In the genomic region with DNA sequence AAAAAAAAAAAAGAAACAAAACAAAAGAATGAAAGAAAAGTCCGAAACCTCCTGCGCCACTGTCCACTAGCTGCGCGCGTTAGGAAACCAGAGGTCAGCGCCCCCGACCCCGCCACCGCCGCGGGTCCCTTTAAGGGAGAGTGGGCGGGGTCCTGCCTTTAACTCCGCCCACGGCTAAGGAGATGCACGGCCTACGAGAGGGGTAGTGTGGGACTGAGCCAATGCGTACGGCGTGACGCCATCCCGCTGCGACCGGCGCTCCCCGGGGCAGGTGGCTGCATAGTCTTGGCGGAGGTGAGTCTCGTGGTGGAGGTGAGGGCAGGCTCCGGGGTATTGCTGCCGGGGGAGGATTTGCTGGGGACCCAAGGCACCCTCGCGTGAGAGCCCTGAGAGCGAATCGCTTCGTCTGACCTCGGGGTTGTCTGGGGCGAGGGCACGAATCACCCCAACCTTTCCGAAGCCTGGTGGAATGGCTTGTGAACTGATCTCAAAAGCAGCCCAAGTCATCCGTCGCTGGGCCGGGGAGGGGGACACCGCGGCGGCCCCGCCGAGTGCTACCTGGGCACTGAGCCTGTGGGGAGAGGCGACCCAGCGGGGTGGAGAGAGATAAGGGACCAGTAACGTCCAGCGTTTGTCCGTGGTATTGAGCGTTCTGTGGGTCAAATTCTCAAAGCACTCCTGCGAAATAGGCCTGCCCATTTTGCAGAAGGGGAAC, we compare ENCODE assay signal across 1 cellular context.
TF ChIP-seq lines count a peak whose summit lies in the region.

A gene (plus strand): TSS at position 241 of the 715 bp plus-strand sequence. CDS start 1,319 bp downstream, outside the sequence.

TF ChIP-seq in HepG2, 621 proteins besides CTCF, POLR2A, EP300 and RAD21 (continued from another document and continues in another):
- TF ChIP-seq, protein P1, sequence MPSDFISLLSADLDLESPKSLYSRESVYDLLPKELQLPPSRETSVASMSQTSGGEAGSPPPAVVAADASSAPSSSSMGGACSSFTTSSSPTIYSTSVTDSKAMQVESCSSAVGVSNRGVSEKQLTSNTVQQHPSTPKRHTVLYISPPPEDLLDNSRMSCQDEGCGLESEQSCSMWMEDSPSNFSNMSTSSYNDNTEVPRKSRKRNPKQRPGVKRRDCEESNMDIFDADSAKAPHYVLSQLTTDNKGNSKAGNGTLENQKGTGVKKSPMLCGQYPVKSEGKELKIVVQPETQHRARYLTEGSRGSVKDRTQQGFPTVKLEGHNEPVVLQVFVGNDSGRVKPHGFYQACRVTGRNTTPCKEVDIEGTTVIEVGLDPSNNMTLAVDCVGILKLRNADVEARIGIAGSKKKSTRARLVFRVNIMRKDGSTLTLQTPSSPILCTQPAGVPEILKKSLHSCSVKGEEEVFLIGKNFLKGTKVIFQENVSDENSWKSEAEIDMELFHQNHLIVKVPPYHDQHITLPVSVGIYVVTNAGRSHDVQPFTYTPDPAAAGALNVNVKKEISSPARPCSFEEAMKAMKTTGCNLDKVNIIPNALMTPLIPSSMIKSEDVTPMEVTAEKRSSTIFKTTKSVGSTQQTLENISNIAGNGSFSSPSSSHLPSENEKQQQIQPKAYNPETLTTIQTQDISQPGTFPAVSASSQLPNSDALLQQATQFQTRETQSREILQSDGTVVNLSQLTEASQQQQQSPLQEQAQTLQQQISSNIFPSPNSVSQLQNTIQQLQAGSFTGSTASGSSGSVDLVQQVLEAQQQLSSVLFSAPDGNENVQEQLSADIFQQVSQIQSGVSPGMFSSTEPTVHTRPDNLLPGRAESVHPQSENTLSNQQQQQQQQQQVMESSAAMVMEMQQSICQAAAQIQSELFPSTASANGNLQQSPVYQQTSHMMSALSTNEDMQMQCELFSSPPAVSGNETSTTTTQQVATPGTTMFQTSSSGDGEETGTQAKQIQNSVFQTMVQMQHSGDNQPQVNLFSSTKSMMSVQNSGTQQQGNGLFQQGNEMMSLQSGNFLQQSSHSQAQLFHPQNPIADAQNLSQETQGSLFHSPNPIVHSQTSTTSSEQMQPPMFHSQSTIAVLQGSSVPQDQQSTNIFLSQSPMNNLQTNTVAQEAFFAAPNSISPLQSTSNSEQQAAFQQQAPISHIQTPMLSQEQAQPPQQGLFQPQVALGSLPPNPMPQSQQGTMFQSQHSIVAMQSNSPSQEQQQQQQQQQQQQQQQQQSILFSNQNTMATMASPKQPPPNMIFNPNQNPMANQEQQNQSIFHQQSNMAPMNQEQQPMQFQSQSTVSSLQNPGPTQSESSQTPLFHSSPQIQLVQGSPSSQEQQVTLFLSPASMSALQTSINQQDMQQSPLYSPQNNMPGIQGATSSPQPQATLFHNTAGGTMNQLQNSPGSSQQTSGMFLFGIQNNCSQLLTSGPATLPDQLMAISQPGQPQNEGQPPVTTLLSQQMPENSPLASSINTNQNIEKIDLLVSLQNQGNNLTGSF (CRISPR knock-in tag; IDR thresholded peaks at IDR 0.05), result 0 out of 2 replicates have a peak, but pooled peaks have one; percentile 17
- TF ChIP-seq TP53 (CRISPR knock-in tag; conservative IDR thresholded peaks at IDR 0.05) (no peak), KDM5B (CRISPR knock-in tag; IDR thresholded peaks at IDR 0.05; ENCODE audit: borderline replicate concordance) (peak; percentile 86), KAT7 (CRISPR knock-in tag; IDR thresholded peaks at IDR 0.05; ENCODE audit: borderline replicate concordance) (peak; percentile 83), ZNF274 (CRISPR knock-in tag; IDR thresholded peaks at IDR 0.05) (peak; percentile 81), HHEX (CRISPR knock-in tag; IDR thresholded peaks at IDR 0.05) (no peak), HNF4A (CRISPR knock-in tag; IDR thresholded peaks at IDR 0.05) (no peak), NONO (IDR thresholded peaks at IDR 0.05) (no peak), NONO (CRISPR knock-in tag; conservative IDR thresholded peaks at IDR 0.05) (peak; percentile 64), SP4 (CRISPR knock-in tag; IDR thresholded peaks at IDR 0.05) (peak; percentile 96), POLR2AphosphoS5 (IDR thresholded peaks at IDR 0.05; ENCODE audit: low read depth, low read length) (peak; percentile 90), NPAS2 (CRISPR knock-in tag; IDR thresholded peaks at IDR 0.05; ENCODE audit: borderline replicate concordance) (no peak), RELA (CRISPR knock-in tag; IDR thresholded peaks at IDR 0.05) (0 out of 2 replicates have a peak, but pooled peaks have one; percentile 33), ZNF383 (CRISPR knock-in tag; IDR thresholded peaks at IDR 0.05; ENCODE audit: borderline replicate concordance) (no peak), DNMT1 (CRISPR knock-in tag; IDR thresholded peaks at IDR 0.05) (no peak), ZEB1 (IDR thresholded peaks at IDR 0.05; ENCODE audit: insufficient replicate concordance, low read depth) (peak; percentile 64), ZNF607 (CRISPR knock-in tag; IDR thresholded peaks at IDR 0.05; ENCODE audit: borderline replicate concordance) (peak; percentile 69; the same call in 1 of the 2 replicates), ZNF337 (CRISPR knock-in tag; IDR thresholded peaks at IDR 0.05; ENCODE audit: borderline replicate concordance, low read depth) (no peak), MBNL3 (CRISPR knock-in tag; conservative IDR thresholded peaks at IDR 0.05) (no peak), ZBTB20 (CRISPR knock-in tag; IDR thresholded peaks at IDR 0.05; ENCODE audit: borderline replicate concordance, low read depth) (peak; percentile 36; the same call in 1 of the 2 replicates), CCDC6 (CRISPR knock-in tag; IDR thresholded peaks at IDR 0.05) (peak; percentile 80; the same call in 1 of the 2 replicates)
- TF ChIP-seq, protein P2, sequence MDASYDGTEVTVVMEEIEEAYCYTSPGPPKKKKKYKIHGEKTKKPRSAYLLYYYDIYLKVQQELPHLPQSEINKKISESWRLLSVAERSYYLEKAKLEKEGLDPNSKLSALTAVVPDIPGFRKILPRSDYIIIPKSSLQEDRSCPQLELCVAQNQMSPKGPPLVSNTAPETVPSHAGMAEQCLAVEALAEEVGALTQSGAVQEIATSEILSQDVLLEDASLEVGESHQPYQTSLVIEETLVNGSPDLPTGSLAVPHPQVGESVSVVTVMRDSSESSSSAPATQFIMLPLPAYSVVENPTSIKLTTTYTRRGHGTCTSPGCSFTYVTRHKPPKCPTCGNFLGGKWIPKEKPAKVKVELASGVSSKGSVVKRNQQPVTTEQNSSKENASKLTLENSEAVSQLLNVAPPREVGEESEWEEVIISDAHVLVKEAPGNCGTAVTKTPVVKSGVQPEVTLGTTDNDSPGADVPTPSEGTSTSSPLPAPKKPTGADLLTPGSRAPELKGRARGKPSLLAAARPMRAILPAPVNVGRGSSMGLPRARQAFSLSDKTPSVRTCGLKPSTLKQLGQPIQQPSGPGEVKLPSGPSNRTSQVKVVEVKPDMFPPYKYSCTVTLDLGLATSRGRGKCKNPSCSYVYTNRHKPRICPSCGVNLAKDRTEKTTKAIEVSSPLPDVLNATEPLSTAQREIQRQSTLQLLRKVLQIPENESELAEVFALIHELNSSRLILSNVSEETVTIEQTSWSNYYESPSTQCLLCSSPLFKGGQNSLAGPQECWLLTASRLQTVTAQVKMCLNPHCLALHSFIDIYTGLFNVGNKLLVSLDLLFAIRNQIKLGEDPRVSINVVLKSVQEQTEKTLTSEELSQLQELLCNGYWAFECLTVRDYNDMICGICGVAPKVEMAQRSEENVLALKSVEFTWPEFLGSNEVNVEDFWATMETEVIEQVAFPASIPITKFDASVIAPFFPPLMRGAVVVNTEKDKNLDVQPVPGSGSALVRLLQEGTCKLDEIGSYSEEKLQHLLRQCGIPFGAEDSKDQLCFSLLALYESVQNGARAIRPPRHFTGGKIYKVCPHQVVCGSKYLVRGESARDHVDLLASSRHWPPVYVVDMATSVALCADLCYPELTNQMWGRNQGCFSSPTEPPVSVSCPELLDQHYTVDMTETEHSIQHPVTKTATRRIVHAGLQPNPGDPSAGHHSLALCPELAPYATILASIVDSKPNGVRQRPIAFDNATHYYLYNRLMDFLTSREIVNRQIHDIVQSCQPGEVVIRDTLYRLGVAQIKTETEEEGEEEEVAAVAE (CRISPR knock-in tag; IDR thresholded peaks at IDR 0.05; ENCODE audit: borderline replicate concordance), result peak; percentile 50; the same call in 1 of the 2 replicates
- TF ChIP-seq, protein P3, sequence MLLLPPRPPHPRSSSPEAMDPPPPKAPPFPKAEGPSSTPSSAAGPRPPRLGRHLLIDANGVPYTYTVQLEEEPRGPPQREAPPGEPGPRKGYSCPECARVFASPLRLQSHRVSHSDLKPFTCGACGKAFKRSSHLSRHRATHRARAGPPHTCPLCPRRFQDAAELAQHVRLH (CRISPR knock-in tag; IDR thresholded peaks at IDR 0.05; ENCODE audit: borderline replicate concordance, low read depth), result peak; percentile 89
- TF ChIP-seq, protein P4, sequence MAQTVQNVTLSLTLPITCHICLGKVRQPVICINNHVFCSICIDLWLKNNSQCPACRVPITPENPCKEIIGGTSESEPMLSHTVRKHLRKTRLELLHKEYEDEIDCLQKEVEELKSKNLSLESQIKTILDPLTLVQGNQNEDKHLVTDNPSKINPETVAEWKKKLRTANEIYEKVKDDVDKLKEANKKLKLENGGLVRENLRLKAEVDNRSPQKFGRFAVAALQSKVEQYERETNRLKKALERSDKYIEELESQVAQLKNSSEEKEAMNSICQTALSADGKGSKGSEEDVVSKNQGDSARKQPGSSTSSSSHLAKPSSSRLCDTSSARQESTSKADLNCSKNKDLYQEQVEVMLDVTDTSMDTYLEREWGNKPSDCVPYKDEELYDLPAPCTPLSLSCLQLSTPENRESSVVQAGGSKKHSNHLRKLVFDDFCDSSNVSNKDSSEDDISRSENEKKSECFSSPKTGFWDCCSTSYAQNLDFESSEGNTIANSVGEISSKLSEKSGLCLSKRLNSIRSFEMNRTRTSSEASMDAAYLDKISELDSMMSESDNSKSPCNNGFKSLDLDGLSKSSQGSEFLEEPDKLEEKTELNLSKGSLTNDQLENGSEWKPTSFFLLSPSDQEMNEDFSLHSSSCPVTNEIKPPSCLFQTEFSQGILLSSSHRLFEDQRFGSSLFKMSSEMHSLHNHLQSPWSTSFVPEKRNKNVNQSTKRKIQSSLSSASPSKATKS (CRISPR knock-in tag; IDR thresholded peaks at IDR 0.05), result 0 out of 2 replicates have a peak, but pooled peaks have one; percentile 14
- TF ChIP-seq, protein P5, sequence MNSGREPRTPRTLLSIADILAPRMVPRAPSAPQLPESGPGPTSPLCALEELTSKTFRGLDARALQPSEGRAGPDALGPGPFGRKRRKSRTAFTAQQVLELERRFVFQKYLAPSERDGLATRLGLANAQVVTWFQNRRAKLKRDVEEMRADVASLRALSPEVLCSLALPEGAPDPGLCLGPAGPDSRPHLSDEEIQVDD (CRISPR knock-in tag; IDR thresholded peaks at IDR 0.05; ENCODE audit: borderline replicate concordance), result peak; percentile 54; the same call in 1 of the 2 replicates
- TF ChIP-seq, protein P6, sequence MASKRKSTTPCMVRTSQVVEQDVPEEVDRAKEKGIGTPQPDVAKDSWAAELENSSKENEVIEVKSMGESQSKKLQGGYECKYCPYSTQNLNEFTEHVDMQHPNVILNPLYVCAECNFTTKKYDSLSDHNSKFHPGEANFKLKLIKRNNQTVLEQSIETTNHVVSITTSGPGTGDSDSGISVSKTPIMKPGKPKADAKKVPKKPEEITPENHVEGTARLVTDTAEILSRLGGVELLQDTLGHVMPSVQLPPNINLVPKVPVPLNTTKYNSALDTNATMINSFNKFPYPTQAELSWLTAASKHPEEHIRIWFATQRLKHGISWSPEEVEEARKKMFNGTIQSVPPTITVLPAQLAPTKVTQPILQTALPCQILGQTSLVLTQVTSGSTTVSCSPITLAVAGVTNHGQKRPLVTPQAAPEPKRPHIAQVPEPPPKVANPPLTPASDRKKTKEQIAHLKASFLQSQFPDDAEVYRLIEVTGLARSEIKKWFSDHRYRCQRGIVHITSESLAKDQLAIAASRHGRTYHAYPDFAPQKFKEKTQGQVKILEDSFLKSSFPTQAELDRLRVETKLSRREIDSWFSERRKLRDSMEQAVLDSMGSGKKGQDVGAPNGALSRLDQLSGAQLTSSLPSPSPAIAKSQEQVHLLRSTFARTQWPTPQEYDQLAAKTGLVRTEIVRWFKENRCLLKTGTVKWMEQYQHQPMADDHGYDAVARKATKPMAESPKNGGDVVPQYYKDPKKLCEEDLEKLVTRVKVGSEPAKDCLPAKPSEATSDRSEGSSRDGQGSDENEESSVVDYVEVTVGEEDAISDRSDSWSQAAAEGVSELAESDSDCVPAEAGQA (IDR thresholded peaks at IDR 0.05; ENCODE audit: low read depth), result peak; percentile 88
- TF ChIP-seq, protein P6 (CRISPR knock-in tag; IDR thresholded peaks at IDR 0.05; ENCODE audit: borderline replicate concordance), result no peak
- TF ChIP-seq, protein P7, sequence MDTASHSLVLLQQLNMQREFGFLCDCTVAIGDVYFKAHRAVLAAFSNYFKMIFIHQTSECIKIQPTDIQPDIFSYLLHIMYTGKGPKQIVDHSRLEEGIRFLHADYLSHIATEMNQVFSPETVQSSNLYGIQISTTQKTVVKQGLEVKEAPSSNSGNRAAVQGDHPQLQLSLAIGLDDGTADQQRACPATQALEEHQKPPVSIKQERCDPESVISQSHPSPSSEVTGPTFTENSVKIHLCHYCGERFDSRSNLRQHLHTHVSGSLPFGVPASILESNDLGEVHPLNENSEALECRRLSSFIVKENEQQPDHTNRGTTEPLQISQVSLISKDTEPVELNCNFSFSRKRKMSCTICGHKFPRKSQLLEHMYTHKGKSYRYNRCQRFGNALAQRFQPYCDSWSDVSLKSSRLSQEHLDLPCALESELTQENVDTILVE (CRISPR knock-in tag; IDR thresholded peaks at IDR 0.05), result peak; percentile 78; the same call in 1 of the 2 replicates
- TF ChIP-seq, protein P8, sequence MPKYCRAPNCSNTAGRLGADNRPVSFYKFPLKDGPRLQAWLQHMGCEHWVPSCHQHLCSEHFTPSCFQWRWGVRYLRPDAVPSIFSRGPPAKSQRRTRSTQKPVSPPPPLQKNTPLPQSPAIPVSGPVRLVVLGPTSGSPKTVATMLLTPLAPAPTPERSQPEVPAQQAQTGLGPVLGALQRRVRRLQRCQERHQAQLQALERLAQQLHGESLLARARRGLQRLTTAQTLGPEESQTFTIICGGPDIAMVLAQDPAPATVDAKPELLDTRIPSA (CRISPR knock-in tag; IDR thresholded peaks at IDR 0.05; ENCODE audit: borderline replicate concordance), result no peak; the same call in 1 of the 2 replicates
- TF ChIP-seq, protein P9, sequence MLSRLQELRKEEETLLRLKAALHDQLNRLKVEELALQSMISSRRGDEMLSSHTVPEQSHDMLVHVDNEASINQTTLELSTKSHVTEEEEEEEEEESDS (CRISPR knock-in tag; IDR thresholded peaks at IDR 0.05; ENCODE audit: borderline replicate concordance), result peak; percentile 60; the same call in 1 of the 2 replicates
